8 cellular contexts compared by ENCODE assay signal in genomic region chr16:9092963-9093477, GRCh38. TPM values are rescaled to one million over a fixed set of nuclear protein-coding genes. Genes with fewer than 3 reads are reported as not detected.
DNase-seq lines count a peak whose midpoint lies in the region; ATAC-seq, FAIRE-seq and TF ChIP-seq lines count a peak whose summit lies in the region.

No MANE protein-coding gene starts in this region.

- peak overlapping the region; percentile 97 to 100 for H3K27ac ChIP-seq in testis

- H3K9me3 ChIP-seq in testis, result no peaks in the 10 kb centered on the region

- H3K27ac Mint-ChIP-seq in chondrocyte (ENCODE audit: unreplicated experiment) (peak overlapping the region; percentile 98), memory B cell (peak overlapping the region; percentile 99)

- no peaks in the 10 kb centered on the region for H3K27me3 Mint-ChIP-seq in chondrocyte (ENCODE audit: low read depth)
- H3K27me3 Mint-ChIP-seq in memory B cell, result no peaks in the 10 kb centered on the region

- 1 to 2% methylated on average over 20 to 23 of the region's 23 CpGs for WGBS in testis, 2 donors

- peak overlapping the region; percentile 99 for H3K4me3 Mint-ChIP-seq in chondrocyte (ENCODE audit: unreplicated experiment)
- H3K4me3 Mint-ChIP-seq in memory B cell, result peak overlapping the region; percentile 100

- DNase-seq in DMS53 (lab: John Stamatoyannopoulos, UW) (peak; percentile 50), DMS53 treated with DMSO at 0.1 percent for 48 hours (lab: John Stamatoyannopoulos, UW; ENCODE audit: unreplicated experiment) (no peak), SK-N-DZ (ENCODE audit: low spot score) (peak; percentile 18), chondrocyte (ENCODE audit: low spot score) (no peak), memory B cell (ENCODE audit: low spot score in 2 of 2) (peak; percentile 14 to 25), testis (peak; percentile 28), retina (no peak), GM12892 (ENCODE audit: insufficient read length) (no peak)

- H3K4me1 Mint-ChIP-seq in chondrocyte (ENCODE audit: low read depth) (peaks cover 47% of the 10 kb centered on the region), memory B cell (peaks cover 44% of the 10 kb centered on the region)

- H3K27me3 ChIP-seq in testis, result no peaks in the 10 kb centered on the region

- TF ChIP-seq CTCF in chondrocyte (IDR thresholded peaks at IDR 0.05) (no peak), testis (IDR thresholded peaks at IDR 0.05) (no peak)

- H3K36me3 Mint-ChIP-seq in chondrocyte (ENCODE audit: low read depth) (peaks cover 21% of the 10 kb centered on the region), memory B cell (peaks cover 30% of the 10 kb centered on the region)

- H3K4me3 ChIP-seq in testis, result peak overlapping the region; percentile 97 to 99

- H3K9me3 Mint-ChIP-seq in chondrocyte (ENCODE audit: low read depth) (no peaks in the 10 kb centered on the region), memory B cell (no peaks in the 10 kb centered on the region)

- no peaks in the 10 kb centered on the region for H3K36me3 ChIP-seq in testis (ENCODE audit: low read depth, missing control alignments)

- TF ChIP-seq POLR2A in testis (IDR thresholded peaks at IDR 0.05), result no peak
- no peak for TF ChIP-seq POLR2A in GM12892 (IDR thresholded peaks at IDR 0.05; ENCODE audit: low read depth, low read length)

- ATAC-seq in memory B cell (ENCODE audit: low read depth), result no peak

- FAIRE-seq in GM12892 (lab: Jason Lieb, UNC), result no peak

- intact Hi-C loops in testis (cut with DNase I; ENCODE audit: low total_unique reads), result no loop called here

- H3K4me1 ChIP-seq in testis, result peaks cover 42% of the 10 kb centered on the region

RNA-seq across cellular contexts. Expression of gene HAPSTR1, which starts 1.6 kb away (rescaled TPM):
- 26.2 and 27.2 TPM in 2 replicates for polyA plus RNA-seq in SK-N-DZ (2014; cell fraction: cytosol; rRNA removed)
- 15.1 and 17.8 TPM in 2 replicates for polyA plus RNA-seq in SK-N-DZ (2014; cell fraction: nucleus; rRNA removed)
- total RNA-seq in chondrocyte, result 82.5 to 84.3 TPM (median 83.0 TPM) in 3 replicates
- total RNA-seq in testis, result 10 to 100 TPM; 68.8 to 75.7 TPM
- polyA plus RNA-seq in testis (ENCODE audit: insufficient read depth, low read depth, low replicate concordance), result 37.5 TPM
- 24.1 TPM for polyA plus RNA-seq in GM12892 (2012; ENCODE audit: missing spikeins)

Comparison
In these comparisons a context has a peak if more than half of its experiments do, and no peak if none do; other contexts are left out.
1. DNase-seq: peak in DMS53 (single experiment), SK-N-DZ (single experiment), memory B cell (2 of 2) and testis (single experiment); none in DMS53 treated with DMSO at 0.1 percent for 48 hours (single experiment), chondrocyte (single experiment), retina (single experiment) and GM12892 (single experiment).